ENCODE assay signal across 29 cellular contexts in genomic region chr1:66152034-66152433, GRCh38.
"Had no signal": no experiment of that assay in that cellular context is flagged by ENCODE, and none has a peak within 500 bp of the region (broad histone marks: within the 10 kb centered on the region; RNA-seq: fewer than 3 reads in every experiment).

No MANE protein-coding gene starts in this region.

- H3K4me3 Mint-ChIP-seq: activated CD4-positive, alpha-beta memory T cell treated with anti-CD3 and anti-CD28 coated beads, Interleukin-2, amount 10 ng/mL, durations not matched to agents 7 days and 5 days; activated CD8-positive, alpha-beta memory T cell treated with anti-CD3 and anti-CD28 coated beads, Interleukin-2, amount 10 ng/mL, durations not matched to agents 7 days and 5 days; activated naive CD4-positive, alpha-beta T cell treated with anti-CD3 and anti-CD28 coated beads for 36 hours; activated T-helper 1 cell treated with anti-CD3 and anti-CD28 coated beads, Interleukin-12 subunit alpha, Interleukin-12 subunit beta, Interleukin-2, Interleukin-4 antibody, amounts not matched to agents 30 ng/mL and 10 ng/mL and 1 ng/mL, durations not matched to agents 14 hours and 24 hours and 36 hours; brain had no signal

- ATAC-seq: activated CD8-positive, alpha-beta memory T cell treated with anti-CD3 and anti-CD28 coated beads, Interleukin-2, amount 10 ng/mL, durations not matched to agents 7 days and 5 days; activated naive CD4-positive, alpha-beta T cell treated with anti-CD3 and anti-CD28 coated beads, Interleukin-2, amount 50 U/mL, for 72 hours; Panc1 had no signal

- H3K9me3 Mint-ChIP-seq: activated CD4-positive, alpha-beta memory T cell treated with anti-CD3 and anti-CD28 coated beads, Interleukin-2, amount 10 ng/mL, durations not matched to agents 7 days and 5 days; activated naive CD4-positive, alpha-beta T cell treated with anti-CD3 and anti-CD28 coated beads for 36 hours; activated naive CD4-positive, alpha-beta T cell treated with anti-CD3 and anti-CD28 coated beads, Interleukin-2, amount 50 U/mL, for 72 hours; activated T-helper 1 cell treated with anti-CD3 and anti-CD28 coated beads, Interleukin-12 subunit alpha, Interleukin-12 subunit beta, Interleukin-2, Interleukin-4 antibody, amounts not matched to agents 30 ng/mL and 10 ng/mL and 1 ng/mL, durations not matched to agents 14 hours and 24 hours and 36 hours had no signal

- H3K27me3 Mint-ChIP-seq: brain had no signal

- H3K9me3 ChIP-seq: adrenal gland, SJCRH30 had no signal

- H3K36me3 Mint-ChIP-seq: activated CD8-positive, alpha-beta memory T cell treated with anti-CD3 and anti-CD28 coated beads, Interleukin-2, amount 10 ng/mL, durations not matched to agents 7 days and 5 days; activated naive CD4-positive, alpha-beta T cell treated with anti-CD3 and anti-CD28 coated beads, Interleukin-2, amount 50 U/mL, for 72 hours; brain had no signal

- DNase-seq: activated CD4-positive, alpha-beta memory T cell treated with anti-CD3 and anti-CD28 coated beads, Interleukin-2, amount 10 ng/mL, durations not matched to agents 7 days and 5 days; activated CD4-positive, alpha-beta T cell treated with anti-CD3 and anti-CD28 coated beads for 1 hour; activated CD4-positive, alpha-beta T cell treated with anti-CD3 and anti-CD28 coated beads for 48 hours; activated CD4-positive, CD25-positive, alpha-beta regulatory T cell; activated CD8-positive, alpha-beta memory T cell treated with anti-CD3 and anti-CD28 coated beads for 24 hours; activated CD8-positive, alpha-beta memory T cell treated with anti-CD3 and anti-CD28 coated beads, Interleukin-2, amount 10 ng/mL, durations not matched to agents 7 days and 5 days; activated CD8-positive, alpha-beta memory T cell treated with anti-CD3 and anti-CD28 coated beads, Interleukin-2, amount 50 U/mL, for 48 hours; activated gamma-delta T cell treated with Interleukin-2 at 50 U/mL for 16 hours; activated naive CD4-positive, alpha-beta T cell treated with anti-CD3 and anti-CD28 coated beads for 36 hours; adrenal gland; anterior cingulate cortex; MM.1S; MV-4-11; NCI-H1092; NCI-H1436 treated with DMSO at 0.1 percent for 48 hours; NCI-H1694 treated with DMSO at 0.1 percent for 48 hours; NCI-H2029; NCI-H345; NCI-H524 treated with DMSO at 0.1 percent for 48 hours; SHP77; SJCRH30; T1000; WERI-Rb-1 had no signal

- H3K27ac Mint-ChIP-seq: activated CD4-positive, alpha-beta memory T cell treated with anti-CD3 and anti-CD28 coated beads, Interleukin-2, amount 10 ng/mL, durations not matched to agents 7 days and 5 days; activated CD8-positive, alpha-beta memory T cell treated with anti-CD3 and anti-CD28 coated beads, Interleukin-2, amount 10 ng/mL, durations not matched to agents 7 days and 5 days; activated naive CD4-positive, alpha-beta T cell treated with anti-CD3 and anti-CD28 coated beads for 36 hours; activated naive CD4-positive, alpha-beta T cell treated with anti-CD3 and anti-CD28 coated beads, Interleukin-2, amount 50 U/mL, for 72 hours; activated T-helper 1 cell treated with anti-CD3 and anti-CD28 coated beads, Interleukin-12 subunit alpha, Interleukin-12 subunit beta, Interleukin-2, Interleukin-4 antibody, amounts not matched to agents 30 ng/mL and 10 ng/mL and 1 ng/mL, durations not matched to agents 14 hours and 24 hours and 36 hours had no signal

- H3K36me3 ChIP-seq: adrenal gland, SJCRH30, WERI-Rb-1 had no signal

- H3K27me3 ChIP-seq: SJCRH30 had no signal

- H3K27ac ChIP-seq: adrenal gland, KMS-11, SJCRH30, SK-N-MC, WERI-Rb-1 had no signal

- H3K4me3 ChIP-seq: adrenal gland, SJCRH30, SK-N-MC had no signal

- H3K4me1 ChIP-seq: adrenal gland, SJCRH30 had no signal

- H3K4me1 Mint-ChIP-seq: activated CD4-positive, alpha-beta memory T cell treated with anti-CD3 and anti-CD28 coated beads, Interleukin-2, amount 10 ng/mL, durations not matched to agents 7 days and 5 days; activated CD8-positive, alpha-beta memory T cell treated with anti-CD3 and anti-CD28 coated beads, Interleukin-2, amount 10 ng/mL, durations not matched to agents 7 days and 5 days had no signal
